In the genomic region with DNA sequence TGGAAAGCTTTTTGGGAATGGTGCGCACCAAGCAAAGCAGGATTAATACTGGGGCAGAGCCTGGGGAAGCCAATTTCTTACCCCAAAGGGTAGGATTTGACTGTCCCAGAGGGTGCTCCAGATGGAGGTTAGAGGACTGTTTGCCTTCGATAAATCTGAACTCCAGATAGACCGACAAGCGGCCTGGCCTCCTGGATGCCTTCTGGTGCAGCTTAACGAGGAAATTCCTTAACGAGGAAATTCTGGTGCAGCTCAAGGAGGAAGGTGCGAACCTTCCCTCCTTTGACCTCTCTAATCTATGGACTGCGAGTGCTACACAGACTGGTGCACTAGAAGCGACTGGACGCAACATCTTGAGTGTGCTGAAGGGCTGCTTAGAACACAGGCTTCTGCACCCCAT, we compare ENCODE assay signal across 24 cellular contexts. TPM values are rescaled to one million over a fixed set of nuclear protein-coding genes. Genes with fewer than 3 reads are reported as not detected.
"Had no signal": no experiment of that assay in that cellular context is flagged by ENCODE, and none has a peak within 500 bp of the region (broad histone marks: within the 10 kb centered on the region; RNA-seq: fewer than 3 reads in every experiment).

No MANE protein-coding gene starts in this region.

- H3K4me3 Mint-ChIP-seq: IgD-negative memory B cell had no signal

- H3K9me3 ChIP-seq: SJSA1 had no signal

- H3K27me3 ChIP-seq: SJSA1 had no signal

- H3K9ac ChIP-seq: KMS-11 had no signal

- H3K27ac Mint-ChIP-seq: IgD-negative memory B cell had no signal

- ATAC-seq: K562 had no signal

- DNase-seq: Kasumi-1, MM.1S, MV-4-11, NCI-H1092, NCI-H1105 treated with DMSO at 0.1 percent for 48 hours, NCI-H1417 treated with DMSO at 0.1 percent for 48 hours, NCI-H146, NCI-H1930, NCI-H2081, NCI-H2107, NCI-H345, NCI-H446 treated with DMSO at 0.1 percent for 48 hours, NCI-H510A treated with DMSO at 0.1 percent for 48 hours, NCI-H69, NCI-H774, Right ventricle myocardium superior, RPMI8226, SIG-M5 had no signal

- H3K4me2 ChIP-seq: KMS-11 had no signal

- H3K9me3 Mint-ChIP-seq: IgD-negative memory B cell had no signal

- H3K27ac ChIP-seq: KMS-11, SJSA1, SK-N-MC had no signal

- FAIRE-seq: K562, RCC 7860 had no signal

- H3K36me3 Mint-ChIP-seq: IgD-negative memory B cell had no signal

- H3K4me1 Mint-ChIP-seq: IgD-negative memory B cell had no signal

- H3K4me3 ChIP-seq: K562, SJSA1, SK-N-MC had no signal

RNA-seq across cellular contexts. Expression of a gene that starts 6.5 kb away (rescaled TPM):
- total RNA-seq: K562 had no signal
